ENCODE assay signal across 13 cellular contexts in genomic region chr21:29187939-29188338, GRCh38. TPM values are rescaled to one million over a fixed set of nuclear protein-coding genes. Genes with fewer than 3 reads are reported as not detected.
DNase-seq lines count a peak whose midpoint lies in the region; ATAC-seq and TF ChIP-seq lines count a peak whose summit lies in the region.
"Had no signal": no experiment of that assay in that cellular context is flagged by ENCODE, and none has a peak within 500 bp of the region (broad histone marks: within the 10 kb centered on the region; RNA-seq: fewer than 3 reads in every experiment).

No MANE protein-coding gene starts in this region.

- TF ChIP-seq CTCF in tibial artery (IDR thresholded peaks at IDR 0.05) (no peak), transverse colon (IDR thresholded peaks at IDR 0.05) (no peak)

- WGBS in transverse colon (ENCODE audit: low coverage in 1 of 2), 2 donors = 63 to 87% methylated on average over 1 to 2 of the region's 2 CpGs

- H3K36me3 ChIP-seq in tibial artery (no peaks in the 10 kb centered on the region), transverse colon (no peaks in the 10 kb centered on the region)
- H3K36me3 ChIP-seq: esophagus muscularis mucosa, suprapubic skin had no signal

- peaks cover 0 to 33% (median 8%) of the 10 kb centered on the region in 4 donors for H3K4me1 ChIP-seq in tibial artery
- peaks cover 0 to 18% (median 5%) of the 10 kb centered on the region in 4 donors for H3K4me1 ChIP-seq in transverse colon

- H3K9me3 ChIP-seq in tibial artery (no peaks in the 10 kb centered on the region), transverse colon (no peaks in the 10 kb centered on the region)
- H3K9me3 ChIP-seq: esophagus muscularis mucosa, suprapubic skin had no signal

- H3K4me3 ChIP-seq in tibial artery (no peak overlapping the region), transverse colon (no peak overlapping the region)
- H3K4me3 ChIP-seq: esophagus muscularis mucosa, suprapubic skin had no signal

- no peaks in the 10 kb centered on the region for H3K27me3 ChIP-seq in tibial artery
- H3K27me3 ChIP-seq in transverse colon = no peaks in the 10 kb centered on the region
- H3K27me3 ChIP-seq: esophagus muscularis mucosa, suprapubic skin had no signal

- TF ChIP-seq EP300 in transverse colon (IDR thresholded peaks at IDR 0.05; ENCODE audit: low read depth) = no peak

- in situ Hi-C loops in transverse colon (cut with MboI; ENCODE audit: low pct_ligation_motif_present in 1 of 4, low pct_unique_long_range_greater_than_20kb in 1 of 4, low sequenced_read_pairs in 3 of 4) = no loop called here

- no peak for TF ChIP-seq POLR2A in transverse colon (IDR thresholded peaks at IDR 0.05)

- ATAC-seq in GM21529 (IDR thresholded peaks at IDR 0.05; ENCODE audit: unreplicated experiment) = no peak

- H3K27ac ChIP-seq in tibial artery (no peak overlapping the region), transverse colon (no peak overlapping the region)
- H3K27ac ChIP-seq: suprapubic skin had no signal

- DNase-seq in H4 (ENCODE audit: low spot score) (peak; percentile 78), SW480 (ENCODE audit: low spot score) (peak; percentile 39), fibroblast of the conjunctiva (ENCODE audit: low read depth) (peak; percentile 83), renal cortical epithelial cell (ENCODE audit: low read depth) (peak; percentile 83), NAMALWA (ENCODE audit: low spot score) (no peak), tibial artery (no peak), transverse colon (no peak)
- DNase-seq: activated B cell treated with CpG ODN at 0.5 μM for 24 hours; MM.1S; stimulated activated CD4-positive, alpha-beta T cell treated with anti-CD3 and anti-CD28 coated beads, Interleukin-4, amount 100 ng/mL, for 1 hour had no signal

- intact Hi-C loops in tibial artery (cut with DNase I; ENCODE audit: low total_unique reads) = no loop called here
- intact Hi-C loops in transverse colon (cut with DNase I; ENCODE audit: low total_unique reads) = no loop called here

RNA-seq across cellular contexts. Expression of gene MAP3K7CL, which starts 57.5 kb away (rescaled TPM):
- total RNA-seq in H4 (2014; rRNA removed; shearing (Covaris generic)) = 2.9 and 4.0 TPM in 2 replicates
- total RNA-seq in renal cortical epithelial cell (9.6 and 25.5 TPM in 2 replicates), transverse colon (1 to 10 TPM in 3 of 4 donors, not detected in 1; 4.0 to 9.8 (median 9.3) TPM)

Comparison
In these comparisons a context has a peak if more than half of its experiments do, and no peak if none do; other contexts are left out.
1. DNase-seq: peak in H4 (single experiment), SW480 (single experiment), fibroblast of the conjunctiva (single experiment) and renal cortical epithelial cell (single experiment); none in NAMALWA (single experiment), tibial artery (0 of 2) and transverse colon (single experiment).